1 cellular context compared by ENCODE assay signal in the genomic region with DNA sequence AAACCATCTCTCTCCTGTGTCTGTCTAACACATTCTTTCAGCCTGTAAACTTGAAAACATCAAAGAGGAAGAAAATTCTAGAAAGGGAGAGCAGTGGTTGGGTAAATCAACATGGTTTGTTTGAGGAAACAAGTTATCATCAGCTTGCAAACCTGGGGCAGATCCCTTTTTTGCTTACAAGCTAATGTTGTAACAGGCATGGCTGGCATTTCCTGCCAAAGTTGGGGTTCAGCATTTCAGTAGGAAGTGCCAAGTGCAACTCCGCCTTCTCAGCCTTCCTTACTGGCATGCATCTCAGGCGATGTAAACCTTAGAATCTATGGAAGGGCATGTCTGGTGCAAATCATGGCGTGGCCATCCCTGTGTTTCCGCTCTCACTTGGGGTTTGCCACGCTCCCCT.
TF ChIP-seq lines count a peak whose summit lies in the region.

No MANE protein-coding gene starts in this region.

TF ChIP-seq in liver, 16 proteins besides CTCF, POLR2A, EP300 and RAD21 (continued from another document):
- no peak for TF ChIP-seq EGR1 (IDR thresholded peaks at IDR 0.05; ENCODE audit: low read depth in 2 of 2)
- no peak for TF ChIP-seq NR2F2 (IDR thresholded peaks at IDR 0.05)
- TF ChIP-seq FOXA2 (IDR thresholded peaks at IDR 0.05), result peak; percentile 11
- TF ChIP-seq JUND (IDR thresholded peaks at IDR 0.05), result peak in 1 of 2 donors; percentile 30
- peak in 1 of 2 donors; percentile 39 for TF ChIP-seq RXRA (IDR thresholded peaks at IDR 0.05)
- no peak for TF ChIP-seq SP1 (IDR thresholded peaks at IDR 0.05)
TF ChIP-seq in liver: peak in this region for 4.
